In genomic region chr11:78205256-78205655, GRCh38 we compare ENCODE assay signal across 23 cellular contexts. TPM values are rescaled to one million over a fixed set of nuclear protein-coding genes. Genes with fewer than 3 reads are reported as not detected.
DNase-seq lines count a peak whose midpoint lies in the region; ATAC-seq and TF ChIP-seq lines count a peak whose summit lies in the region.
"Had no signal": no experiment of that assay in that cellular context is flagged by ENCODE, and none has a peak within 500 bp of the region (broad histone marks: within the 10 kb centered on the region; RNA-seq: fewer than 3 reads in every experiment).

No MANE protein-coding gene starts in this region.

- POLR2A ChIA-PET in activated CD4-positive, alpha-beta T cell treated with anti-CD3 and anti-CD28 coated beads, Interleukin-2, amount 10 ng/mL, durations not matched to agents 7 days and 5 days (lab: Charles Lee): no interaction called here
- POLR2A ChIA-PET in RWPE1 (lab: Yijun Ruan, JAX; ENCODE audit: low non-redundant PET): no interaction called here

- H3K36me3 Mint-ChIP-seq in activated CD4-positive, alpha-beta T cell treated with anti-CD3 and anti-CD28 coated beads, Interleukin-2, amount 10 ng/mL, durations not matched to agents 7 days and 5 days (ENCODE audit: low read depth): peaks cover 38% of the 10 kb centered on the region
- H3K36me3 Mint-ChIP-seq in T-helper 17 cell (ENCODE audit: low read depth): peaks cover 4% of the 10 kb centered on the region

- no peak overlapping the region for H3K4me3 ChIP-seq in left ventricle myocardium inferior
- H3K4me3 ChIP-seq in right atrium auricular region: no peak overlapping the region
- no peak overlapping the region for H3K4me3 ChIP-seq in upper lobe of right lung
- H3K4me3 ChIP-seq: GM12878, SJCRH30 had no signal

- no peaks in the 10 kb centered on the region for H3K27me3 Mint-ChIP-seq in activated CD4-positive, alpha-beta T cell treated with anti-CD3 and anti-CD28 coated beads, Interleukin-2, amount 10 ng/mL, durations not matched to agents 7 days and 5 days
- no peaks in the 10 kb centered on the region for H3K27me3 Mint-ChIP-seq in T-helper 17 cell
- H3K27me3 Mint-ChIP-seq: IgD-negative memory B cell had no signal

- H3K9me3 Mint-ChIP-seq in activated CD4-positive, alpha-beta T cell treated with anti-CD3 and anti-CD28 coated beads, Interleukin-2, amount 10 ng/mL, durations not matched to agents 7 days and 5 days: no peaks in the 10 kb centered on the region
- H3K9me3 Mint-ChIP-seq: IgD-negative memory B cell had no signal

- no peak overlapping the region for H3K4me3 Mint-ChIP-seq in activated CD4-positive, alpha-beta T cell treated with anti-CD3 and anti-CD28 coated beads, Interleukin-2, amount 10 ng/mL, durations not matched to agents 7 days and 5 days
- H3K4me3 Mint-ChIP-seq in T-helper 17 cell: no peak overlapping the region

- peaks cover 45% of the 10 kb centered on the region for H3K4me1 Mint-ChIP-seq in activated CD4-positive, alpha-beta T cell treated with anti-CD3 and anti-CD28 coated beads, Interleukin-2, amount 10 ng/mL, durations not matched to agents 7 days and 5 days
- H3K4me1 Mint-ChIP-seq in T-helper 17 cell: peaks cover 29% of the 10 kb centered on the region

- H3K27me3 ChIP-seq in left ventricle myocardium inferior (ENCODE audit: low read depth) (no peaks in the 10 kb centered on the region), right atrium auricular region (no peaks in the 10 kb centered on the region), upper lobe of right lung (no peaks in the 10 kb centered on the region)
- H3K27me3 ChIP-seq: SJCRH30 had no signal

- intact Hi-C loops in left ventricle myocardium inferior (cut with micrococcal nuclease) (no loop called here), upper lobe of right lung (cut with DNase I) (no loop called here)

- TF ChIP-seq CTCF in left ventricle myocardium inferior (IDR thresholded peaks at IDR 0.05; ENCODE audit: borderline replicate concordance) (no peak), right atrium auricular region (IDR thresholded peaks at IDR 0.05) (no peak), upper lobe of right lung (IDR thresholded peaks at IDR 0.05) (no peak), RWPE1 (conservative IDR thresholded peaks at IDR 0.05; ENCODE audit: low read depth) (no peak)

- H3K27ac ChIP-seq in left ventricle myocardium inferior (replicated peaks) (no peak overlapping the region), right atrium auricular region (no peak overlapping the region), upper lobe of right lung (no peak overlapping the region), RWPE1 (no peak overlapping the region)
- H3K27ac ChIP-seq: C4-2B, SJCRH30 had no signal

- H3K9me3 ChIP-seq in left ventricle myocardium inferior (replicated peaks) (no peaks in the 10 kb centered on the region), right atrium auricular region (no peaks in the 10 kb centered on the region), T-helper 17 cell (ENCODE audit: control insufficient read depth, low read length, poor library complexity, severe bottlenecking) (no peaks in the 10 kb centered on the region), upper lobe of right lung (no peaks in the 10 kb centered on the region)
- H3K9me3 ChIP-seq: SJCRH30 had no signal

- CTCF ChIA-PET in activated CD4-positive, alpha-beta T cell treated with anti-CD3 and anti-CD28 coated beads, Interleukin-2, amount 10 ng/mL, durations not matched to agents 7 days and 5 days (lab: Charles Lee): interaction anchor here (0.7 to 1.6 kb wide), 4 partner anchors 10 to 359 kb away, joined by 3 to 5 read pairs (median 4); partner anchors contain the start of genes KCTD21 and USP35
- CTCF ChIA-PET in RWPE1 (lab: Yijun Ruan, JAX): interaction anchor here (0.6 kb wide), 1 partner anchor 161 kb away, joined by 3 read pairs; no protein-coding TSS in a partner anchor

- DNase-seq in activated CD4-positive, alpha-beta T cell treated with anti-CD3 and anti-CD28 coated beads, Interleukin-2, amount 10 ng/mL, durations not matched to agents 7 days and 5 days: no peak
- DNase-seq in activated CD4-positive, alpha-beta T cell treated with anti-CD3 and anti-CD28 coated beads, Interleukin-2, amount 50 U/mL, for 4 hours: no peak
- DNase-seq in left ventricle myocardium inferior (peak; percentile 8), right atrium auricular region (ENCODE audit: low spot score) (no peak), T-helper 17 cell (no peak), upper lobe of right lung (peak; percentile 17), RWPE1 (ENCODE audit: low spot score) (no peak), AG08396 (ENCODE audit: low spot score) (no peak)
- DNase-seq: 8988T, AML-193, DND-41, Karpas-422, MV-4-11, NCI-H1105 treated with DMSO at 0.1 percent for 48 hours, NCI-H2029 treated with DMSO at 0.1 percent for 48 hours, NCI-H226, NCI-H524, NCI-H82, SJCRH30 had no signal

- peaks cover 18% of the 10 kb centered on the region for H3K4me1 ChIP-seq in left ventricle myocardium inferior
- H3K4me1 ChIP-seq in right atrium auricular region: peaks cover 0 to 21% of the 10 kb centered on the region in 2 donors
- peaks cover 4% of the 10 kb centered on the region for H3K4me1 ChIP-seq in upper lobe of right lung
- H3K4me1 ChIP-seq: SJCRH30 had no signal

- peaks cover 38% of the 10 kb centered on the region for H3K36me3 ChIP-seq in left ventricle myocardium inferior
- H3K36me3 ChIP-seq in right atrium auricular region: peaks cover 37% of the 10 kb centered on the region
- peaks cover 14% of the 10 kb centered on the region for H3K36me3 ChIP-seq in upper lobe of right lung
- H3K36me3 ChIP-seq: SJCRH30 had no signal

- peak overlapping the region; percentile 37 for H3K27ac Mint-ChIP-seq in activated CD4-positive, alpha-beta T cell treated with anti-CD3 and anti-CD28 coated beads, Interleukin-2, amount 10 ng/mL, durations not matched to agents 7 days and 5 days
- H3K27ac Mint-ChIP-seq in T-helper 17 cell: peak overlapping the region; percentile 100

- ATAC-seq in T-helper 17 cell (no peak), upper lobe of right lung (no peak)
- ATAC-seq: GM12878, Panc1 had no signal

RNA-seq across cellular contexts. Expression of gene USP35, which starts 16.5 kb away (rescaled TPM):
- 10 to 100 TPM; 13.0 to 13.2 TPM for total RNA-seq in activated CD4-positive, alpha-beta T cell treated with anti-CD3 and anti-CD28 coated beads, Interleukin-2, amount 10 ng/mL, durations not matched to agents 7 days and 5 days
- total RNA-seq in left ventricle myocardium inferior (5.8 TPM), right atrium auricular region (1 to 10 TPM; 8.0 to 8.6 TPM), T-helper 17 cell (10 to 100 TPM; 10.5 to 13.4 TPM), upper lobe of right lung (7.1 TPM)

RNA-seq across cellular contexts. Expression of gene KCTD21, which starts 16.8 kb away (rescaled TPM):
- 1 to 10 TPM; 8.9 TPM for total RNA-seq in activated CD4-positive, alpha-beta T cell treated with anti-CD3 and anti-CD28 coated beads, Interleukin-2, amount 10 ng/mL, durations not matched to agents 7 days and 5 days
- total RNA-seq in left ventricle myocardium inferior (8.6 TPM), right atrium auricular region (10 to 100 TPM in 1 of 2 donors, 1 to 10 TPM in 1; 9.8 to 12.9 TPM), T-helper 17 cell (1 to 10 TPM; 2.4 to 4.0 TPM), upper lobe of right lung (10.9 TPM)

Comparison
In these comparisons a context has a peak if more than half of its experiments do, and no peak if none do; other contexts are left out.
1. DNase-seq: peak in left ventricle myocardium inferior (single experiment) and upper lobe of right lung (single experiment); none in activated CD4-positive, alpha-beta T cell treated with anti-CD3 and anti-CD28 coated beads, Interleukin-2, amount 10 ng/mL, durations not matched to agents 7 days and 5 days (single experiment), activated CD4-positive, alpha-beta T cell treated with anti-CD3 and anti-CD28 coated beads, Interleukin-2, amount 50 U/mL, for 4 hours (0 of 2), right atrium auricular region (single experiment), T-helper 17 cell (0 of 3), RWPE1 (single experiment) and AG08396 (single experiment).